In the genomic region with DNA sequence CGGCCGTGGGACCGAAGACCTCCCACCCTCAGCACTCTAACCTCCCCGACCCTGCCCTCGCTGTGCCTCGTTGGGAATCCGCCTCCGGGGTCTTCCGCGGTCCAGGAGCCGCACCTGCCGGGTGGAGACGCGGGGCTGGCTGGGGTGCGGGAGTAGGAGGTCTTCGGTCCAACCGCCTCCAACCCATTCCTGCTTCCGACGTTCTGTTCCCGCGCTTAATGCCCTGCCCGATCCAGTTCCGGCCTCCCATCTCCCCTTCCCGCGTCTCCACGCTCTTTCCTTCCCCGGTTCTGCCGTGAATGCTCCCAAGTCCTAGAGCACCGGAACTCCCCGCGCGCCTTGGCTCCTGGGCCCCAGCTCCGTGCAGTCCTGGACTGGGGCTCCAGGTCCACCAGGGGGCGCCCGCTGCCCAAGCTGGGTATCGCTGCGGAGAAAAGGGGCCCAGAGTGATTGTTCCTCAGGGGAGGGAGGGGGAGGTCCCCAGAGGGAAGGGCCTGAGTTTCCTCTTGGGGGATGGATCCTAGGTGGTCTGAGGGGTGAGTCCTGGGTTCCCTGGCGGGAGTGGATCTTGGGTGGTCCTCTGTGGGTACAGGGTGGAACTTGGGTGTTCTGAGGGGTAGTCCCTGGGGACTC, we compare ENCODE assay signal across 8 cellular contexts. TPM values are rescaled to one million over a fixed set of nuclear protein-coding genes. Genes with fewer than 3 reads are reported as not detected.
DNase-seq lines count a peak whose midpoint lies in the region; ATAC-seq and TF ChIP-seq lines count a peak whose summit lies in the region.

No MANE protein-coding gene starts in this region.

- peaks cover 22% of the 10 kb centered on the region for H3K36me3 Mint-ChIP-seq in Calu3 (ENCODE audit: insufficient read depth, unreplicated experiment)
- no peaks in the 10 kb centered on the region for H3K36me3 Mint-ChIP-seq in activated naive CD8-positive, alpha-beta T cell
- H3K36me3 Mint-ChIP-seq in osteocyte (ENCODE audit: unreplicated experiment), result no peaks in the 10 kb centered on the region

- no peaks in the 10 kb centered on the region for H3K27me3 Mint-ChIP-seq in Calu3 (ENCODE audit: unreplicated experiment)
- no peaks in the 10 kb centered on the region for H3K27me3 Mint-ChIP-seq in activated naive CD8-positive, alpha-beta T cell
- no peaks in the 10 kb centered on the region for H3K27me3 Mint-ChIP-seq in osteocyte (ENCODE audit: unreplicated experiment)

- CTCF ChIA-PET in Calu3 (lab: Charles Lee), result interaction anchor here (1.0 to 1.7 kb wide), 6 partner anchors 14 to 347 kb away, joined by 3 to 10 read pairs (median 6); a partner anchor contains a TSS

- no TSS peak for BruUV-seq in Calu3 (replicated peaks; lab: Mats Ljungman, UMichigan)

- H3K4me1 Mint-ChIP-seq in Calu3 (ENCODE audit: low read depth, unreplicated experiment), result peaks cover 18% of the 10 kb centered on the region
- peaks cover 31% of the 10 kb centered on the region for H3K4me1 Mint-ChIP-seq in activated naive CD8-positive, alpha-beta T cell (ENCODE audit: low read depth)
- H3K4me1 Mint-ChIP-seq in osteocyte (ENCODE audit: unreplicated experiment), result peaks cover 17% of the 10 kb centered on the region

- H3K27ac ChIP-seq in temporal lobe (ENCODE audit: low read depth, low read length), result peak overlapping the region; percentile 94

- peak; percentile 92 for DNase-seq in Calu3
- peak; percentile 87 for DNase-seq in LoVo (ENCODE audit: low spot score)
- peak; percentile 82 for DNase-seq in SKM-1 (lab: John Stamatoyannopoulos, UW; ENCODE audit: unreplicated experiment)
- peak; percentile 96 for DNase-seq in Right ventricle myocardium inferior (ENCODE audit: missing footprints)
- DNase-seq in osteocyte (ENCODE audit: extremely low spot score, unreplicated experiment), result peak; percentile 97

- intact Hi-C loops in Calu3 (cut with micrococcal nuclease; ENCODE audit: unreplicated experiment) (loop anchor here (2.0 to 10.0 kb wide), 2 partner anchors 116 to 218 kb away; a partner anchor contains a TSS), Right ventricle myocardium inferior (cut with DNase I) (loop anchor here (2.0 to 10.0 kb wide), 4 partner anchors 116 to 488 kb away; a partner anchor contains a TSS)

- peak overlapping the region; percentile 91 for H3K4me3 Mint-ChIP-seq in Calu3 (ENCODE audit: low read depth, unreplicated experiment)
- H3K4me3 Mint-ChIP-seq in activated naive CD8-positive, alpha-beta T cell, result peak overlapping the region; percentile 95
- H3K4me3 Mint-ChIP-seq in osteocyte (ENCODE audit: unreplicated experiment), result peak overlapping the region; percentile 98

- H3K9me3 Mint-ChIP-seq in Calu3 (ENCODE audit: low read depth, unreplicated experiment) (no peaks in the 10 kb centered on the region), osteocyte (ENCODE audit: unreplicated experiment) (no peaks in the 10 kb centered on the region)
- no peaks in the 10 kb centered on the region for H3K9me3 Mint-ChIP-seq in activated naive CD8-positive, alpha-beta T cell (ENCODE audit: low read depth)

- TF ChIP-seq CTCF in Calu3 (IDR thresholded peaks at IDR 0.05; ENCODE audit: unreplicated experiment) (peak; percentile 87), osteocyte (IDR thresholded peaks at IDR 0.05) (peak; percentile 98)

- H3K27ac Mint-ChIP-seq in Calu3 (ENCODE audit: unreplicated experiment), result peak overlapping the region; percentile 51
- H3K27ac Mint-ChIP-seq in activated naive CD8-positive, alpha-beta T cell, result peak overlapping the region; percentile 91
- peak overlapping the region; percentile 95 for H3K27ac Mint-ChIP-seq in osteocyte (ENCODE audit: unreplicated experiment)

- peak; percentile 46 for ATAC-seq in GM21576 (IDR thresholded peaks at IDR 0.05; ENCODE audit: unreplicated experiment)
- peak; percentile 93 for ATAC-seq in Right ventricle myocardium inferior

RNA-seq across cellular contexts. Expression of a gene that starts 14.1 kb away (rescaled TPM):
- total RNA-seq in Calu3 (2022), result 0.92 and 1.6 TPM in 2 replicates
- 0.78 TPM for total RNA-seq in Right ventricle myocardium inferior
- total RNA-seq in osteocyte, result 1.4 and 1.5 TPM in 2 replicates
- total RNA-seq in temporal lobe, result 1.5 TPM

RNA-seq across cellular contexts. Expression of a gene that starts 14.7 kb away (rescaled TPM):
- total RNA-seq in Calu3 (2022) (1.4 and 1.5 TPM in 2 replicates), Right ventricle myocardium inferior (6.2 TPM), osteocyte (not detected in 2 replicates), temporal lobe (116 TPM)

RNA-seq across cellular contexts. Expression of a gene that starts 35.2 kb away (rescaled TPM):
- not detected in 2 replicates for total RNA-seq in Calu3 (2022)
- 0.92 TPM for total RNA-seq in Right ventricle myocardium inferior
- not detected in 2 replicates for total RNA-seq in osteocyte
- total RNA-seq in temporal lobe, result 0.25 TPM

RNA-seq across cellular contexts. Expression of a gene that starts 52.7 kb away (rescaled TPM):
- total RNA-seq in Calu3 (2022), result 45.6 and 47.6 TPM in 2 replicates
- not detected for total RNA-seq in Right ventricle myocardium inferior
- total RNA-seq in osteocyte, result not detected in 2 replicates
- total RNA-seq in temporal lobe, result 0.25 TPM

RNA-seq across cellular contexts. Expression of a gene that starts 57.2 kb away (rescaled TPM):
- total RNA-seq in Calu3 (2022), result 67.6 and 78.7 TPM in 2 replicates
- 89.9 TPM for total RNA-seq in Right ventricle myocardium inferior
- total RNA-seq in osteocyte, result 50.8 and 51.6 TPM in 2 replicates
- 38.8 TPM for total RNA-seq in temporal lobe

Comparison
In these comparisons a context has a peak if more than half of its experiments do, and no peak if none do; other contexts are left out.
1. Peak in every context shown above with its lines: DNase-seq, ATAC-seq and H3K27ac ChIP-seq.
2. RNA of a gene that starts 14.7 kb away (total RNA-seq): 116 TPM in temporal lobe (single experiment); 6.2 TPM in Right ventricle myocardium inferior (single experiment), 1.4 to 1.5 TPM in Calu3 and not detected in osteocyte; every median in the first group is over 10 times any median in the second.